ENCODE assay signal across 20 cellular contexts in genomic region chr12:105974738-105975137, GRCh38.
DNase-seq lines count a peak whose midpoint lies in the region; ATAC-seq, FAIRE-seq and TF ChIP-seq lines count a peak whose summit lies in the region.
"Had no signal": no experiment of that assay in that cellular context is flagged by ENCODE, and none has a peak within 500 bp of the region (broad histone marks: within the 10 kb centered on the region; RNA-seq: fewer than 3 reads in every experiment).

No MANE protein-coding gene starts in this region.

- TF ChIP-seq EP300 in GM12878 (IDR thresholded peaks at IDR 0.05; ENCODE audit: borderline replicate concordance in 1 of 2, control insufficient read depth in 1 of 2, low read depth in 2 of 2, low read length in 2 of 2), result no peak

- H3K79me2 ChIP-seq in GM12878 (ENCODE audit: control insufficient read depth, insufficient read depth, low read length), result no peaks in the 10 kb centered on the region

- TF ChIP-seq POLR2A in GM12891 (IDR thresholded peaks at IDR 0.05; ENCODE audit: low read depth, low read length), result no peak
- no peak for TF ChIP-seq POLR2A in GM12878 (IDR thresholded peaks at IDR 0.05; ENCODE audit: low read depth, low read length)

- intact Hi-C loops in GM12878 (cut with micrococcal nuclease; ENCODE audit: unreplicated experiment), result no loop called here

- no peak overlapping the region for H2AFZ ChIP-seq in GM12878 (ENCODE audit: control insufficient read depth, low read depth, low read length)

- no peaks in the 10 kb centered on the region for H3K9me3 ChIP-seq in GM12878 (replicated peaks; ENCODE audit: control insufficient read depth, insufficient read depth, low read length)
- H3K9me3 ChIP-seq in MG63, result no peaks in the 10 kb centered on the region
- H3K9me3 ChIP-seq: A549; BLaER1 treated with 17β-estradiol and CSF1 and Interleukin-3, amounts not matched to agents 10 nM and 100 nM; Caco-2 had no signal

- FAIRE-seq in GM12891 (lab: Jason Lieb, UNC) (no peak), GM12878 (lab: Jason Lieb, UNC) (no peak)
- FAIRE-seq: A549, D721Med, G401.6, GM19239 had no signal

- RAD21 ChIA-PET in GM12878 (lab: Charles Lee; ENCODE audit: unreplicated experiment), result no interaction called here

- ATAC-seq in GM12878, result peak; percentile 57
- ATAC-seq: A549; CD8-positive, alpha-beta T cell had no signal

- H3K4me2 ChIP-seq in GM12878 (ENCODE audit: control insufficient read depth, insufficient read depth), result no peak overlapping the region
- H3K4me2 ChIP-seq: A549; BLaER1 treated with 17β-estradiol and CSF1 and Interleukin-3, amounts not matched to agents 10 nM and 100 nM had no signal

- POLR2A ChIA-PET in GM12878 (lab: Charles Lee), result no interaction called here

- H3K4me1 ChIP-seq in GM12878 (ENCODE audit: control insufficient read depth, insufficient read depth, low read length), result no peaks in the 10 kb centered on the region; the same call in 1 of the 2 replicates
- H3K4me1 ChIP-seq: A549; BLaER1 treated with 17β-estradiol and CSF1 and Interleukin-3, amounts not matched to agents 10 nM and 100 nM; Caco-2 had no signal

- no TSS peak for BruUV-seq in GM12878 (replicated peaks; lab: Mats Ljungman, UMichigan)

- WGBS in GM12878 (ENCODE audit: insufficient coverage, insufficient replicate concordance, low lambda C conversion rate, missing lambda C conversion rate), result 22% methylated on average over 4 of the region's 4 CpGs

- no peaks in the 10 kb centered on the region for H4K20me1 ChIP-seq in GM12878 (ENCODE audit: control insufficient read depth, insufficient read depth)
- H4K20me1 ChIP-seq: BLaER1 treated with 17β-estradiol and CSF1 and Interleukin-3, amounts not matched to agents 10 nM and 100 nM had no signal

- TF ChIP-seq RAD21 in GM12878 (IDR thresholded peaks at IDR 0.05; ENCODE audit: insufficient read depth, low read depth, low read length), result no peak

- SMC1A ChIA-PET in GM12878 (lab: Charles Lee; ENCODE audit: uncharacterized antibody, unreplicated experiment), result no interaction called here

- CTCF ChIA-PET in GM12878 (lab: Yijun Ruan, JAX), result interaction anchor here (1.5 kb wide), 1 partner anchor 175 kb away, joined by 3 read pairs; no protein-coding TSS in a partner anchor

- no peaks in the 10 kb centered on the region for H3K27me3 ChIP-seq in GM12878 (replicated peaks in 1 of 2; ENCODE audit: control insufficient read depth in 2 of 2, insufficient read depth in 2 of 2, low read length in 1 of 2)
- H3K27me3 ChIP-seq in MG63, result no peaks in the 10 kb centered on the region
- H3K27me3 ChIP-seq: BLaER1 treated with 17β-estradiol and CSF1 and Interleukin-3, amounts not matched to agents 10 nM and 100 nM had no signal

- no peak for DNase-seq in GM12891 (ENCODE audit: insufficient read length, low spot score)
- DNase-seq in MV-4-11 (lab: John Stamatoyannopoulos, UW), result peak; percentile 5
- no peak for DNase-seq in GM12878 (ENCODE audit: low read depth, low spot score)
- no peak for DNase-seq in MG63
- DNase-seq in kidney glomerular epithelial cell (lab: John Stamatoyannopoulos, UW), result no peak
- no peak for DNase-seq in foreskin fibroblast
- DNase-seq: AML-193; Caco-2; Calu3; CD4-positive, alpha-beta T cell; CD8-positive, alpha-beta T cell; DMS79 treated with DMSO at 0.1 percent for 48 hours; GF-D8 had no signal

- TF ChIP-seq CTCF in GM12878 (IDR thresholded peaks at IDR 0.05 in 2 of 3, conservative IDR thresholded peaks at IDR 0.05 in 1 of 3; ENCODE audit: control insufficient read depth in 2 of 3, extremely low read depth in 1 of 3, insufficient read depth in 1 of 3, low read depth in 3 of 3, low read length in 3 of 3) (no peak), foreskin fibroblast (IDR thresholded peaks at IDR 0.05; ENCODE audit: low read depth, low read length) (no peak)

- in situ Hi-C loops in GM12878 (cut with MboI), result no loop called here

- H3K36me3 ChIP-seq in GM12878 (ENCODE audit: control insufficient read depth in 2 of 2, insufficient read depth in 2 of 2, low read length in 1 of 2) (no peaks in the 10 kb centered on the region), MG63 (no peaks in the 10 kb centered on the region)
- H3K36me3 ChIP-seq: BLaER1 treated with 17β-estradiol and CSF1 and Interleukin-3, amounts not matched to agents 10 nM and 100 nM had no signal

- no peak overlapping the region for H3K27ac ChIP-seq in GM12878 (ENCODE audit: control insufficient read depth, insufficient read depth)
- H3K27ac ChIP-seq: 22Rv1; A549; BLaER1 treated with 17β-estradiol and CSF1 and Interleukin-3, amounts not matched to agents 10 nM and 100 nM; C4-2B had no signal

- H3K9ac ChIP-seq in GM12878 (ENCODE audit: control insufficient read depth, insufficient read depth, low read length), result no peak overlapping the region
- H3K9ac ChIP-seq: BLaER1 treated with 17β-estradiol and CSF1 and Interleukin-3, amounts not matched to agents 10 nM and 100 nM had no signal

- H3K4me3 ChIP-seq in GM12878 (no peak overlapping the region), MG63 (no peak overlapping the region), foreskin fibroblast (ENCODE audit: low read depth in 1 of 2, low read length in 2 of 2) (no peak overlapping the region)
- H3K4me3 ChIP-seq: A549; BLaER1 treated with 17β-estradiol and CSF1 and Interleukin-3, amounts not matched to agents 10 nM and 100 nM had no signal

TF ChIP-seq in GM12891, 5 proteins besides CTCF, POLR2A, EP300 and RAD21:
- TF ChIP-seq SPI1 (IDR thresholded peaks at IDR 0.05; ENCODE audit: low read depth, low read length) (peak; percentile 86), POU2F2 (IDR thresholded peaks at IDR 0.05; ENCODE audit: low read depth, low read length) (no peak)

TF ChIP-seq in GM12878, 131 proteins besides CTCF, POLR2A, EP300 and RAD21 (continues in another document):
- TF ChIP-seq PML (IDR thresholded peaks at IDR 0.05; ENCODE audit: low read length), result no peak
- no peak for TF ChIP-seq SUPT20H (IDR thresholded peaks at IDR 0.05; ENCODE audit: borderline replicate concordance, control insufficient read depth, low read depth, low read length)
- peak; percentile 55; the same call in 1 of the 2 replicates for TF ChIP-seq MTA2 (IDR thresholded peaks at IDR 0.05; ENCODE audit: low read depth)
- peak; percentile 93 for TF ChIP-seq SPI1 (IDR thresholded peaks at IDR 0.05; ENCODE audit: borderline replicate concordance, insufficient read depth, low read depth, low read length)
- no peak for TF ChIP-seq ZNF24 (IDR thresholded peaks at IDR 0.05)
- no peak for TF ChIP-seq ZBTB40 (IDR thresholded peaks at IDR 0.05; ENCODE audit: borderline replicate concordance)
- TF ChIP-seq DPF2 (IDR thresholded peaks at IDR 0.05), result 0 out of 2 replicates have a peak, but pooled peaks have one; percentile 22
- TF ChIP-seq RUNX3 (IDR thresholded peaks at IDR 0.05; ENCODE audit: low read length), result no peak
- no peak for TF ChIP-seq USF2 (IDR thresholded peaks at IDR 0.05; ENCODE audit: borderline replicate concordance, low read depth, low read length)
- no peak for TF ChIP-seq TCF7 (IDR thresholded peaks at IDR 0.05; ENCODE audit: borderline replicate concordance)
- TF ChIP-seq EED (IDR thresholded peaks at IDR 0.05; ENCODE audit: low read depth), result no peak
- no peak for TF ChIP-seq JUNB (IDR thresholded peaks at IDR 0.05)
- peak in 1 of 2 experiments; percentile 21; a peak in 1 of 4 replicates for TF ChIP-seq BHLHE40 (IDR thresholded peaks at IDR 0.05; ENCODE audit: borderline replicate concordance in 1 of 2, low read depth in 2 of 2, low read length in 1 of 2)
- no peak for TF ChIP-seq SRF (IDR thresholded peaks at IDR 0.05; ENCODE audit: low read depth in 2 of 2, low read length in 2 of 2)
- no peak for TF ChIP-seq IRF4 (IDR thresholded peaks at IDR 0.05; ENCODE audit: low read depth, low read length)
- no peak for TF ChIP-seq MYC (IDR thresholded peaks at IDR 0.05; ENCODE audit: insufficient read depth, insufficient read length, insufficient replicate concordance, low read length, severe bottlenecking)
